1 cellular context compared by ENCODE assay signal in the genomic region with DNA sequence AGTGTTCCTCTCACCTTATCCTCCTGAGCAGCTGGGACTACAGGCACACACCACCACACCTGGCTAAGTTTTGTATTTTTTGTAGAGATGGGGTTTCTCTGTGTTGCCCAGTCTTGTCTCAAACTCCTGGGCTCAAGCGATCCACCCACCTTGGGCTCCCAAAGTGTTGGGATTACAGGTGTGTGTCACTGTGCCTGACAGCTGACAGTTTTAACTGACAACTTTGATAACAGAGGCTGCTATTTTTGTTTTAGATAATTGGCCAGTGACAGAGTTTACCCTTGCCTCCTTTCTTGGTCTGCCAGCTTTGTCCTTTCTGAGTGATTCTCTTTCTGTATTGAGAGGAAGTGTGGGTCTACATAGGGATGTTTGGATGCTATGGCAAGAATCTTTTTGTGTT.
TF ChIP-seq lines count a peak whose summit lies in the region.

No MANE protein-coding gene starts in this region.

TF ChIP-seq in WTC11, 78 proteins besides CTCF, POLR2A, EP300 and RAD21 (continued from another document):
- TF ChIP-seq ZNF532 (CRISPR knock-in tag; IDR thresholded peaks at IDR 0.05; ENCODE audit: borderline replicate concordance) (no peak), ZNF263 (CRISPR knock-in tag; IDR thresholded peaks at IDR 0.05; ENCODE audit: low read depth) (no peak), ZNF138 (CRISPR knock-in tag; conservative IDR thresholded peaks at IDR 0.05) (no peak), NR1H2 (CRISPR knock-in tag; IDR thresholded peaks at IDR 0.05) (no peak), EMX1 (CRISPR knock-in tag; IDR thresholded peaks at IDR 0.05) (no peak), ZNF671 (CRISPR knock-in tag; IDR thresholded peaks at IDR 0.05) (no peak), PREB (CRISPR knock-in tag; IDR thresholded peaks at IDR 0.05; ENCODE audit: borderline replicate concordance) (no peak), NFYB (CRISPR knock-in tag; conservative IDR thresholded peaks at IDR 0.05; ENCODE audit: low read depth) (no peak)
- TF ChIP-seq, protein P1, sequence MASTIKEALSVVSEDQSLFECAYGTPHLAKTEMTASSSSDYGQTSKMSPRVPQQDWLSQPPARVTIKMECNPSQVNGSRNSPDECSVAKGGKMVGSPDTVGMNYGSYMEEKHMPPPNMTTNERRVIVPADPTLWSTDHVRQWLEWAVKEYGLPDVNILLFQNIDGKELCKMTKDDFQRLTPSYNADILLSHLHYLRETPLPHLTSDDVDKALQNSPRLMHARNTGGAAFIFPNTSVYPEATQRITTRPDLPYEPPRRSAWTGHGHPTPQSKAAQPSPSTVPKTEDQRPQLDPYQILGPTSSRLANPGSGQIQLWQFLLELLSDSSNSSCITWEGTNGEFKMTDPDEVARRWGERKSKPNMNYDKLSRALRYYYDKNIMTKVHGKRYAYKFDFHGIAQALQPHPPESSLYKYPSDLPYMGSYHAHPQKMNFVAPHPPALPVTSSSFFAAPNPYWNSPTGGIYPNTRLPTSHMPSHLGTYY (CRISPR knock-in tag; IDR thresholded peaks at IDR 0.05), result no peak
- TF ChIP-seq, protein P2, sequence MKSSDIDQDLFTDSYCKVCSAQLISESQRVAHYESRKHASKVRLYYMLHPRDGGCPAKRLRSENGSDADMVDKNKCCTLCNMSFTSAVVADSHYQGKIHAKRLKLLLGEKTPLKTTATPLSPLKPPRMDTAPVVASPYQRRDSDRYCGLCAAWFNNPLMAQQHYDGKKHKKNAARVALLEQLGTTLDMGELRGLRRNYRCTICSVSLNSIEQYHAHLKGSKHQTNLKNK (CRISPR knock-in tag; IDR thresholded peaks at IDR 0.05), result no peak
- TF ChIP-seq, protein P3, sequence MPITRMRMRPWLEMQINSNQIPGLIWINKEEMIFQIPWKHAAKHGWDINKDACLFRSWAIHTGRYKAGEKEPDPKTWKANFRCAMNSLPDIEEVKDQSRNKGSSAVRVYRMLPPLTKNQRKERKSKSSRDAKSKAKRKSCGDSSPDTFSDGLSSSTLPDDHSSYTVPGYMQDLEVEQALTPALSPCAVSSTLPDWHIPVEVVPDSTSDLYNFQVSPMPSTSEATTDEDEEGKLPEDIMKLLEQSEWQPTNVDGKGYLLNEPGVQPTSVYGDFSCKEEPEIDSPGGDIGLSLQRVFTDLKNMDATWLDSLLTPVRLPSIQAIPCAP (CRISPR knock-in tag; IDR thresholded peaks at IDR 0.05), result no peak
